28 cellular contexts compared by ENCODE assay signal in genomic region chrX:7235071-7235470, GRCh38.
"Had no signal": no experiment of that assay in that cellular context is flagged by ENCODE, and none has a peak within 500 bp of the region (broad histone marks: within the 10 kb centered on the region; RNA-seq: fewer than 3 reads in every experiment).

No MANE protein-coding gene starts in this region.

- DNase-seq: immature natural killer cell; kidney; left colon; left lung; lower lobe of right lung; mammary epithelial cell; mesenchymal stem cell; naive thymus-derived CD8-positive, alpha-beta T cell; nucleus accumbens; pancreas; posterior cingulate gyrus; retina; right cardiac atrium; spleen; stimulated activated CD4-positive, alpha-beta T cell treated with anti-CD3 and anti-CD28 coated beads, Interleukin-4, amount 100 ng/mL, for 24 hours; stimulated activated naive CD4-positive, alpha-beta T cell treated with Interleukin-2 at 50 U/mL for 16 hours; stimulated activated naive CD8-positive, alpha-beta T cell treated with anti-CD3 and anti-CD28 coated beads, Interleukin-15, amount 100 ng/mL, for 72 hours; substantia nigra; testis; thyroid gland; transverse colon; upper lobe of left lung had no signal

- H3K36me3 ChIP-seq: left lung, lower lobe of right lung, pancreas, prostate gland, spleen, thyroid gland, transverse colon, upper lobe of left lung, vagina had no signal

- H3K4me1 ChIP-seq: left lung, lower lobe of right lung, pancreas, prostate gland, spleen, testis, thyroid gland, transverse colon, upper lobe of left lung, vagina had no signal

- FAIRE-seq: islet of Langerhans had no signal

- H3K27ac ChIP-seq: left lung, lower lobe of right lung, pancreas, prostate gland, skin epidermis, spleen, testis, thyroid gland, transverse colon, upper lobe of left lung, vagina had no signal

- H3K27me3 ChIP-seq: left lung, pancreas, spleen, testis, thyroid gland, transverse colon, upper lobe of left lung, vagina had no signal

- H3K4me3 ChIP-seq: left lung, lower lobe of right lung, pancreas, prostate gland, skin epidermis, spleen, testis, thyroid gland, transverse colon, upper lobe of left lung, vagina had no signal

- ATAC-seq: left colon; left lung; lower lobe of right lung; naive thymus-derived CD8-positive, alpha-beta T cell; pancreas; right cardiac atrium; sciatic nerve; stimulated activated memory B cell treated with anti-CD40 and anti-IgM and Interleukin-4, amounts not matched to agents 10 μg/mL and 1 μg/mL and 100 μg/mL, for 72 hours; stimulated activated naive CD8-positive, alpha-beta T cell treated with anti-CD3 and anti-CD28 coated beads, Interleukin-15, amount 100 ng/mL, for 72 hours had no signal

- H3K9me3 ChIP-seq: left lung, lower lobe of right lung, pancreas, prostate gland, spleen, testis, thyroid gland, transverse colon, upper lobe of left lung, vagina had no signal
